In genomic region chr10:50346947-50347346, GRCh38 we compare ENCODE assay signal across 19 cellular contexts.
A peak's percentile ranks its signal among the peaks of the same experiment; 100 is the strongest.
DNase-seq lines count a peak whose midpoint lies in the region; ATAC-seq and FAIRE-seq lines count a peak whose summit lies in the region.
"Had no signal": no experiment of that assay in that cellular context is flagged by ENCODE, and none has a peak within 500 bp of the region (broad histone marks: within the 10 kb centered on the region; RNA-seq: fewer than 3 reads in every experiment).

No MANE protein-coding gene starts in this region.

- peaks cover 18% of the 10 kb centered on the region for H3K4me1 Mint-ChIP-seq in stimulated activated naive CD8-positive, alpha-beta T cell treated with anti-CD3 and anti-CD28 coated beads, Interleukin-15, Interleukin-2, amounts not matched to agents 100 ng/mL and 50 ng/mL, for 24 hours (ENCODE audit: low read depth)

- FAIRE-seq in HTR-8/SVneo (lab: Jason Lieb, UNC), result no peak
- FAIRE-seq: A204.1, TTC549 had no signal

- no peaks in the 10 kb centered on the region for H3K27me3 Mint-ChIP-seq in stimulated activated naive CD8-positive, alpha-beta T cell treated with anti-CD3 and anti-CD28 coated beads, Interleukin-15, Interleukin-2, amounts not matched to agents 100 ng/mL and 50 ng/mL, for 24 hours

- ATAC-seq in stimulated activated naive CD8-positive, alpha-beta T cell treated with anti-CD3 and anti-CD28 coated beads, Interleukin-15, Interleukin-2, amounts not matched to agents 100 U/mL and 50 U/mL, for 24 hours, result no peak
- ATAC-seq in HG02759 (IDR thresholded peaks at IDR 0.05; ENCODE audit: unreplicated experiment) (peak; percentile 3), HG03520 (IDR thresholded peaks at IDR 0.05; ENCODE audit: unreplicated experiment) (peak; percentile 24), GM19328 (IDR thresholded peaks at IDR 0.05; ENCODE audit: unreplicated experiment) (no peak), HG03159 (IDR thresholded peaks at IDR 0.05; ENCODE audit: unreplicated experiment) (no peak)
- ATAC-seq: sciatic nerve had no signal

- peaks cover 15% of the 10 kb centered on the region for H3K9me3 Mint-ChIP-seq in stimulated activated naive CD8-positive, alpha-beta T cell treated with anti-CD3 and anti-CD28 coated beads, Interleukin-15, Interleukin-2, amounts not matched to agents 100 ng/mL and 50 ng/mL, for 24 hours

- H3K4me3 Mint-ChIP-seq in stimulated activated naive CD8-positive, alpha-beta T cell treated with anti-CD3 and anti-CD28 coated beads, Interleukin-15, Interleukin-2, amounts not matched to agents 100 ng/mL and 50 ng/mL, for 24 hours, result no peak overlapping the region

- DNase-seq in stimulated activated naive CD8-positive, alpha-beta T cell treated with anti-CD3 and anti-CD28 coated beads, Interleukin-15, Interleukin-2, amounts not matched to agents 100 U/mL and 50 U/mL, for 24 hours, result no peak
- DNase-seq in activated CD4-positive, alpha-beta T cell treated with anti-CD3 and anti-CD28 coated beads for 48 hours, result no peak
- no peak for DNase-seq in HTR-8/SVneo (ENCODE audit: insufficient read length, low spot score)
- DNase-seq: amygdala; DND-41; effector memory CD4-positive, alpha-beta T cell; H7; hippocampal formation; MM.1S; NCI-H2081 treated with DMSO at 0.1 percent for 48 hours; NCI-H69 had no signal

- H3K27ac Mint-ChIP-seq in stimulated activated naive CD8-positive, alpha-beta T cell treated with anti-CD3 and anti-CD28 coated beads, Interleukin-15, Interleukin-2, amounts not matched to agents 100 ng/mL and 50 ng/mL, for 24 hours, result peak overlapping the region; percentile 67

- H3K36me3 Mint-ChIP-seq in stimulated activated naive CD8-positive, alpha-beta T cell treated with anti-CD3 and anti-CD28 coated beads, Interleukin-15, Interleukin-2, amounts not matched to agents 100 ng/mL and 50 ng/mL, for 24 hours (ENCODE audit: low read depth), result peaks cover 51% of the 10 kb centered on the region

Comparison
In these comparisons a context has a peak if more than half of its experiments do, and no peak if none do; other contexts are left out.
1. ATAC-seq: peak in HG02759 (single experiment) and HG03520 (single experiment); none in stimulated activated naive CD8-positive, alpha-beta T cell treated with anti-CD3 and anti-CD28 coated beads, Interleukin-15, Interleukin-2, amounts not matched to agents 100 U/mL and 50 U/mL, for 24 hours (single experiment), GM19328 (single experiment) and HG03159 (single experiment).